Comparison of ENCODE assay signal across 22 cellular contexts in genomic region chr1:68016364-68016763, GRCh38. TPM values are rescaled to one million over a fixed set of nuclear protein-coding genes. Genes with fewer than 3 reads are reported as not detected.
DNase-seq lines count a peak whose midpoint lies in the region; ATAC-seq and TF ChIP-seq lines count a peak whose summit lies in the region.
"Had no signal": no experiment of that assay in that cellular context is flagged by ENCODE, and none has a peak within 500 bp of the region (broad histone marks: within the 10 kb centered on the region; RNA-seq: fewer than 3 reads in every experiment).

No MANE protein-coding gene starts in this region.

- H3K4me2 ChIP-seq in smooth muscle cell: peak overlapping the region; percentile 39

- CTCF ChIA-PET in WTC11 (lab: Charles Lee): no interaction called here

- H3K9me3 ChIP-seq in adipocyte (ENCODE audit: control insufficient read depth, low read length) (no peaks in the 10 kb centered on the region), smooth muscle cell (replicated peaks; ENCODE audit: low read depth) (no peaks in the 10 kb centered on the region), testis (no peaks in the 10 kb centered on the region)
- H3K9me3 ChIP-seq: BE2C, pancreas, sigmoid colon, thyroid gland had no signal

- peaks cover 10% of the 10 kb centered on the region for H3F3A ChIP-seq in smooth muscle cell (ENCODE audit: low read depth)

- TF ChIP-seq POLR2A in testis (IDR thresholded peaks at IDR 0.05): no peak
- TF ChIP-seq POLR2A in lower leg skin (IDR thresholded peaks at IDR 0.05): no peak

- no peak overlapping the region for H3K4me3 ChIP-seq in adipocyte (ENCODE audit: low read length)
- no peak overlapping the region for H3K4me3 ChIP-seq in fibroblast of pulmonary artery (replicated peaks; ENCODE audit: low read depth, low read length)
- H3K4me3 ChIP-seq in smooth muscle cell: no peak overlapping the region
- no peak overlapping the region for H3K4me3 ChIP-seq in testis
- H3K4me3 ChIP-seq in lower leg skin (ENCODE audit: low read depth, poor library complexity, severe bottlenecking): no peak overlapping the region
- H3K4me3 ChIP-seq: pancreas, sigmoid colon, thyroid gland had no signal

- no peak for ATAC-seq in WTC11
- ATAC-seq: activated T-helper 17 cell treated with anti-CD3 and anti-CD28 coated beads, Interleukin-2, amount 50 U/mL, for 72 hours; naive thymus-derived CD4-positive, alpha-beta T cell; pancreas; stimulated activated naive B cell treated with anti-CD40 and anti-IgM and Interleukin-4, amounts not matched to agents 10 μg/mL and 1 μg/mL and 100 μg/mL, for 72 hours had no signal

- H3K4me1 Mint-ChIP-seq in WTC11: no peaks in the 10 kb centered on the region
- H3K4me1 Mint-ChIP-seq: activated CD4-positive, alpha-beta T cell treated with anti-CD3 and anti-CD28 coated beads, Interleukin-2, amount 10 ng/mL, durations not matched to agents 24 days and 14 days; activated naive CD8-positive, alpha-beta T cell treated with anti-CD3 and anti-CD28 coated beads, Interleukin-2, amount 10 ng/mL, durations not matched to agents 7 days and 5 days; activated T-helper 17 cell treated with anti-CD3 and anti-CD28 coated beads, Interleukin-2, amount 50 U/mL, for 72 hours; naive thymus-derived CD4-positive, alpha-beta T cell; stimulated activated naive B cell treated with anti-CD40 and anti-IgM and Interleukin-4, amounts not matched to agents 10 μg/mL and 1 μg/mL and 100 μg/mL, for 72 hours had no signal

- intact Hi-C loops in testis (cut with DNase I; ENCODE audit: low total_unique reads) (no loop called here), lower leg skin (cut with DNase I; ENCODE audit: low total_unique reads) (no loop called here)

- POLR2A ChIA-PET in WTC11 (lab: Charles Lee): no interaction called here

- H3K9ac ChIP-seq in adipocyte (ENCODE audit: low read length) (peak overlapping the region; percentile 42), smooth muscle cell (ENCODE audit: low read depth) (peak overlapping the region; percentile 24)

- DNase-seq in GM04504 (ENCODE audit: low read depth) (peak; percentile 53), adipocyte (ENCODE audit: low read depth) (peak; percentile 78), fibroblast of pulmonary artery (ENCODE audit: low read depth) (peak; percentile 3), smooth muscle cell (lab: John Stamatoyannopoulos, UW; ENCODE audit: unreplicated experiment) (no peak), testis (no peak), WTC11 (ENCODE audit: low spot score) (no peak), lower leg skin (ENCODE audit: low spot score in 2 of 2) (no peak)
- DNase-seq: activated CD4-positive, alpha-beta T cell treated with anti-CD3 and anti-CD28 coated beads, Interleukin-2, amount 10 ng/mL, durations not matched to agents 24 days and 14 days; activated naive CD8-positive, alpha-beta T cell treated with anti-CD3 and anti-CD28 coated beads, Interleukin-2, amount 10 ng/mL, durations not matched to agents 7 days and 5 days; BE2C; kidney glomerular epithelial cell; MM.1S; naive thymus-derived CD4-positive, alpha-beta T cell; NCI-H1436 treated with DMSO at 0.1 percent for 48 hours; NCI-H748 treated with DMSO at 0.1 percent for 48 hours; pancreas; SIG-M5; sigmoid colon; stimulated activated naive B cell treated with anti-CD40 and anti-IgM and Interleukin-4, amounts not matched to agents 10 μg/mL and 1 μg/mL and 100 μg/mL, for 72 hours; T-helper 1 cell; thyroid gland had no signal

- no peaks in the 10 kb centered on the region for H3K9me3 Mint-ChIP-seq in WTC11
- H3K9me3 Mint-ChIP-seq: activated CD4-positive, alpha-beta T cell treated with anti-CD3 and anti-CD28 coated beads, Interleukin-2, amount 10 ng/mL, durations not matched to agents 24 days and 14 days; activated naive CD8-positive, alpha-beta T cell treated with anti-CD3 and anti-CD28 coated beads, Interleukin-2, amount 10 ng/mL, durations not matched to agents 7 days and 5 days; activated T-helper 17 cell treated with anti-CD3 and anti-CD28 coated beads, Interleukin-2, amount 50 U/mL, for 72 hours; stimulated activated naive B cell treated with anti-CD40 and anti-IgM and Interleukin-4, amounts not matched to agents 10 μg/mL and 1 μg/mL and 100 μg/mL, for 72 hours had no signal

- H3K27ac ChIP-seq in smooth muscle cell (ENCODE audit: low read depth) (peak overlapping the region; percentile 77), testis (no peak overlapping the region)
- H3K27ac ChIP-seq: pancreas, sigmoid colon, thyroid gland had no signal

- no peaks in the 10 kb centered on the region for H3K27me3 Mint-ChIP-seq in WTC11 (ENCODE audit: low read depth)
- H3K27me3 Mint-ChIP-seq: activated CD4-positive, alpha-beta T cell treated with anti-CD3 and anti-CD28 coated beads, Interleukin-2, amount 10 ng/mL, durations not matched to agents 24 days and 14 days had no signal

- WGBS in smooth muscle cell (ENCODE audit: low lambda C conversion rate): 43% methylated on average over 3 of the region's 3 CpGs
- WGBS in testis, 2 donors: 81 to 84% methylated on average over 3 of the region's 3 CpGs
- 68 to 79% methylated on average over 3 of the region's 3 CpGs for WGBS in lower leg skin, 2 donors

- no peaks in the 10 kb centered on the region for H3K27me3 ChIP-seq in adipocyte (replicated peaks; ENCODE audit: control insufficient read depth, insufficient read depth, low read length)
- no peaks in the 10 kb centered on the region for H3K27me3 ChIP-seq in smooth muscle cell (ENCODE audit: low read depth)
- no peaks in the 10 kb centered on the region for H3K27me3 ChIP-seq in testis
- H3K27me3 ChIP-seq: BE2C, pancreas, sigmoid colon, thyroid gland had no signal

- H3K36me3 ChIP-seq in adipocyte (ENCODE audit: control insufficient read depth, insufficient read depth, low read length, severe bottlenecking) (no peaks in the 10 kb centered on the region), smooth muscle cell (ENCODE audit: low read depth) (no peaks in the 10 kb centered on the region), testis (ENCODE audit: low read depth, missing control alignments) (no peaks in the 10 kb centered on the region)
- H3K36me3 ChIP-seq: BE2C, pancreas, sigmoid colon, thyroid gland had no signal

- H3K36me3 Mint-ChIP-seq in WTC11: no peaks in the 10 kb centered on the region
- H3K36me3 Mint-ChIP-seq: activated naive CD8-positive, alpha-beta T cell treated with anti-CD3 and anti-CD28 coated beads, Interleukin-2, amount 10 ng/mL, durations not matched to agents 7 days and 5 days; naive thymus-derived CD4-positive, alpha-beta T cell; stimulated activated naive B cell treated with anti-CD40 and anti-IgM and Interleukin-4, amounts not matched to agents 10 μg/mL and 1 μg/mL and 100 μg/mL, for 72 hours had no signal

- H3K4me3 Mint-ChIP-seq in WTC11: no peak overlapping the region
- H3K4me3 Mint-ChIP-seq: activated CD4-positive, alpha-beta T cell treated with anti-CD3 and anti-CD28 coated beads, Interleukin-2, amount 10 ng/mL, durations not matched to agents 24 days and 14 days; activated naive CD8-positive, alpha-beta T cell treated with anti-CD3 and anti-CD28 coated beads, Interleukin-2, amount 10 ng/mL, durations not matched to agents 7 days and 5 days; activated T-helper 17 cell treated with anti-CD3 and anti-CD28 coated beads, Interleukin-2, amount 50 U/mL, for 72 hours; naive thymus-derived CD4-positive, alpha-beta T cell; stimulated activated naive B cell treated with anti-CD40 and anti-IgM and Interleukin-4, amounts not matched to agents 10 μg/mL and 1 μg/mL and 100 μg/mL, for 72 hours had no signal

- H3K4me1 ChIP-seq in adipocyte (ENCODE audit: control insufficient read depth, insufficient read depth, low read length) (peaks cover 20% of the 10 kb centered on the region), smooth muscle cell (ENCODE audit: low read depth) (peaks cover 20% of the 10 kb centered on the region), testis (no peaks in the 10 kb centered on the region)
- H3K4me1 ChIP-seq: BE2C, pancreas, sigmoid colon, thyroid gland had no signal

- peak overlapping the region; percentile 34 for H2AFZ ChIP-seq in smooth muscle cell (ENCODE audit: low read depth)

- no peaks in the 10 kb centered on the region for H3K79me2 ChIP-seq in smooth muscle cell (ENCODE audit: low read depth)

- no peak for TF ChIP-seq CTCF in fibroblast of pulmonary artery (IDR thresholded peaks at IDR 0.05; ENCODE audit: low read length, missing control alignments)
- no peak for TF ChIP-seq CTCF in smooth muscle cell (IDR thresholded peaks at IDR 0.05; ENCODE audit: borderline replicate concordance, insufficient read depth, poor library complexity, severe bottlenecking)
- no peak for TF ChIP-seq CTCF in testis (IDR thresholded peaks at IDR 0.05)
- TF ChIP-seq CTCF in WTC11 (IDR thresholded peaks at IDR 0.05): no peak
- TF ChIP-seq CTCF in lower leg skin (IDR thresholded peaks at IDR 0.05): no peak

- H4K20me1 ChIP-seq in smooth muscle cell (ENCODE audit: low read depth): no peaks in the 10 kb centered on the region

- H3K27ac Mint-ChIP-seq in WTC11: no peak overlapping the region
- H3K27ac Mint-ChIP-seq: activated CD4-positive, alpha-beta T cell treated with anti-CD3 and anti-CD28 coated beads, Interleukin-2, amount 10 ng/mL, durations not matched to agents 24 days and 14 days; activated naive CD8-positive, alpha-beta T cell treated with anti-CD3 and anti-CD28 coated beads, Interleukin-2, amount 10 ng/mL, durations not matched to agents 7 days and 5 days; activated T-helper 17 cell treated with anti-CD3 and anti-CD28 coated beads, Interleukin-2, amount 50 U/mL, for 72 hours; naive thymus-derived CD4-positive, alpha-beta T cell; stimulated activated naive B cell treated with anti-CD40 and anti-IgM and Interleukin-4, amounts not matched to agents 10 μg/mL and 1 μg/mL and 100 μg/mL, for 72 hours had no signal

TF ChIP-seq in WTC11, 78 proteins besides CTCF, POLR2A, EP300 and RAD21 (continues in another document):
- TF ChIP-seq CREB1 (CRISPR knock-in tag; IDR thresholded peaks at IDR 0.05) (no peak), IRF1 (CRISPR knock-in tag; IDR thresholded peaks at IDR 0.05) (no peak), CREM (CRISPR knock-in tag; IDR thresholded peaks at IDR 0.05) (no peak)

RNA-seq across cellular contexts. Expression of gene DIRAS3, which starts 34.1 kb away (rescaled TPM):
- total RNA-seq in smooth muscle cell: 1.1 and 3.5 TPM in 2 replicates
- 3.1 and 6.0 TPM in 2 replicates for polyA plus RNA-seq in smooth muscle cell
- total RNA-seq in testis: 1 to 10 TPM in 1 of 2 donors, under 1 TPM in 1; 0.39 to 2.0 TPM
- 13.8 TPM for polyA plus RNA-seq in testis (ENCODE audit: insufficient read depth, low read depth, low replicate concordance)
- 0.14 to 0.22 TPM (median 0.16 TPM) in 3 replicates for total RNA-seq in WTC11 (2021)
- total RNA-seq in lower leg skin: 1 to 10 TPM in 2 of 4 donors, under 1 TPM in 1, not detected in 1; 0.55 to 2.9 (median 1.7) TPM
- total RNA-seq: activated CD4-positive, alpha-beta T cell treated with anti-CD3 and anti-CD28 coated beads, Interleukin-2, amount 10 ng/mL, durations not matched to agents 24 days and 14 days; activated naive CD8-positive, alpha-beta T cell treated with anti-CD3 and anti-CD28 coated beads, Interleukin-2, amount 10 ng/mL, durations not matched to agents 7 days and 5 days; activated T-helper 17 cell treated with anti-CD3 and anti-CD28 coated beads, Interleukin-2, amount 50 U/mL, for 72 hours; naive thymus-derived CD4-positive, alpha-beta T cell had no signal
- polyA plus RNA-seq: naive thymus-derived CD4-positive, alpha-beta T cell had no signal

Comparison
In these comparisons a context has a peak if more than half of its experiments do, and no peak if none do; other contexts are left out.
1. DNase-seq: peak in GM04504 (single experiment), adipocyte (single experiment) and fibroblast of pulmonary artery (single experiment); none in smooth muscle cell (single experiment), testis (single experiment), WTC11 (single experiment) and lower leg skin (0 of 2).